In the genomic region with DNA sequence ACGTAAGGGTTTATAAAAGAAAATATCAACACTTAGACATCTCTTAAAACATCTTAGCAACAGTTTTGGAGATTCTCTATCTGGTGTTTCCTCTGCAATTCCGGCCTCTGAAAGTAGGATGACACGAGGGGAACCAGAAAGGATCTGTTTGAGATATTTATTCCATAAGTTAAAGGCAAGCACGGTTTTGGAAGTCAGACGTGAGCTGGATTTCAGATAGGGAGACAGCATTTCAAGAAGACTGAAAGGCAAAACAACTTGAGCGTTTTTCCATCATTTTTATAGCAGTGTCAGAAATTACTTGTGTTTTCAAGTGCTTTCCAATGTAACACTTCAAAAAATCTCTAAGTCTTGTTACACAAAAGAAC, we compare ENCODE assay signal across 8 cellular contexts. TPM values are rescaled to one million over a fixed set of nuclear protein-coding genes. Genes with fewer than 3 reads are reported as not detected.
DNase-seq lines count a peak whose midpoint lies in the region; ATAC-seq, FAIRE-seq and TF ChIP-seq lines count a peak whose summit lies in the region.

No MANE protein-coding gene starts in this region.

- H4K20me1 ChIP-seq in K562 (replicated peaks; ENCODE audit: control insufficient read depth, insufficient read depth, low read length), result no peaks in the 10 kb centered on the region

- H3K27me3 ChIP-seq in BE2C, result no peaks in the 10 kb centered on the region
- no peaks in the 10 kb centered on the region for H3K27me3 ChIP-seq in HUES64 (ENCODE audit: insufficient read depth, low read length)
- no peaks in the 10 kb centered on the region for H3K27me3 ChIP-seq in K562 (ENCODE audit: control insufficient read depth in 2 of 2, insufficient read depth in 2 of 2, low read length in 2 of 2)
- H3K27me3 ChIP-seq in mesenchymal stem cell (ENCODE audit: control insufficient read depth in 1 of 2, insufficient read depth in 1 of 2, low read length in 2 of 2), result no peaks in the 10 kb centered on the region

- H3K36me3 ChIP-seq in BE2C (no peaks in the 10 kb centered on the region), HUES64 (ENCODE audit: insufficient read depth, low read length) (no peaks in the 10 kb centered on the region), K562 (ENCODE audit: control insufficient read depth, insufficient read depth, low read length) (no peaks in the 10 kb centered on the region), mesenchymal stem cell (ENCODE audit: control insufficient read depth in 1 of 2, insufficient read depth in 2 of 2, low read depth in 1 of 2, low read length in 2 of 2) (no peaks in the 10 kb centered on the region)

- no peak overlapping the region for H2BK120ac ChIP-seq in mesenchymal stem cell (ENCODE audit: low read depth, low read length)

- CTCF ChIA-PET in K562 (lab: Yijun Ruan, JAX; ENCODE audit: low intra/inter-chr PET ratio), result no interaction called here

- TF ChIP-seq POLR2A in K562 (conservative IDR thresholded peaks at IDR 0.05), result no peak

- POLR2A ChIA-PET in K562 (lab: Yijun Ruan, JAX), result interaction anchor here (0.8 to 7.1 kb wide), 6 partner anchors 10 to 226 kb away, joined by 3 to 65 read pairs (median 6); a partner anchor contains a TSS

- no peak overlapping the region for H2BK12ac ChIP-seq in mesenchymal stem cell (ENCODE audit: low read length in 2 of 2)

- H3K27ac ChIP-seq in HUES64 (ENCODE audit: low read depth, low read length) (no peak overlapping the region), K562 (ENCODE audit: extremely low read depth, low read depth, low read length) (peak overlapping the region; percentile 66), mesenchymal stem cell (ENCODE audit: low read length, poor library complexity, severe bottlenecking) (peak overlapping the region; percentile 71)

- H3K14ac ChIP-seq in mesenchymal stem cell (ENCODE audit: low read length in 2 of 2), result no peak overlapping the region

- TF ChIP-seq CTCF in BE2C (IDR thresholded peaks at IDR 0.05; ENCODE audit: low read depth, low read length), result no peak; the same call in 1 of the 2 replicates
- no peak for TF ChIP-seq CTCF in K562 (IDR thresholded peaks at IDR 0.05 in 2 of 3, conservative IDR thresholded peaks at IDR 0.05 in 1 of 3; ENCODE audit: insufficient read depth in 2 of 3, low read depth in 1 of 3, low read length in 3 of 3)

- in situ Hi-C loops in K562 (cut with MboI), result loop anchor here (5.0 kb wide), 1 partner anchor 95 kb away; a partner anchor contains a TSS

- H2AK5ac ChIP-seq in mesenchymal stem cell (ENCODE audit: low read length, severe bottlenecking), result no peak overlapping the region

- no peak overlapping the region for H3K23ac ChIP-seq in mesenchymal stem cell (ENCODE audit: low read length in 2 of 2)

- H4K91ac ChIP-seq in mesenchymal stem cell (ENCODE audit: low read length), result no peak overlapping the region

- BruUV-seq in K562 (replicated peaks; lab: Mats Ljungman, UMichigan), result no TSS peak

- H3K18ac ChIP-seq in mesenchymal stem cell (ENCODE audit: low read depth in 1 of 2, low read length in 2 of 2), result no peak overlapping the region

- peak overlapping the region; percentile 83 for H2AFZ ChIP-seq in K562 (ENCODE audit: low read depth, low read length)
- H2AFZ ChIP-seq in mesenchymal stem cell (ENCODE audit: low read depth, low read length), result no peak overlapping the region

- FAIRE-seq in K562 (lab: Jason Lieb, UNC), result no peak

- no peak overlapping the region for H2BK15ac ChIP-seq in mesenchymal stem cell (ENCODE audit: low read depth, poor library complexity, severe bottlenecking)

- no peak overlapping the region for H3K4ac ChIP-seq in mesenchymal stem cell (ENCODE audit: low read depth in 1 of 2, low read length in 2 of 2)

- H3K4me3 ChIP-seq in BE2C (ENCODE audit: low read depth, low read length) (peak overlapping the region; percentile 68), HUES64 (ENCODE audit: low read length) (peak overlapping the region; percentile 88), K562 (peak overlapping the region; percentile 53), mesenchymal stem cell (ENCODE audit: insufficient read depth in 1 of 2, low read depth in 1 of 2, low read length in 2 of 2) (peak overlapping the region in 1 of 2 experiments; percentile 79)

- DNase-seq in BE2C, result no peak
- peak in 2 of 4 experiments; percentile 7 to 45 for DNase-seq in K562 (ENCODE audit: extremely low read depth in 1 of 4, low spot score in 3 of 4)
- DNase-seq in mesenchymal stem cell, result peak; percentile 68
- no peak for DNase-seq in GM19238 (ENCODE audit: insufficient read length, low spot score)

- intact Hi-C loops in K562 (cut with micrococcal nuclease), result loop anchor here (1.0 to 5.0 kb wide), 6 partner anchors 10 to 243 kb away; a partner anchor contains a TSS

- H4K8ac ChIP-seq in mesenchymal stem cell (ENCODE audit: low read length), result no peak overlapping the region

- no peaks in the 10 kb centered on the region for H3K79me2 ChIP-seq in K562 (ENCODE audit: control insufficient read depth, insufficient read depth, low read length)

- no peak for TF ChIP-seq EP300 in K562 (IDR thresholded peaks at IDR 0.05; ENCODE audit: low read length)

- H3K9me3 ChIP-seq in BE2C (no peaks in the 10 kb centered on the region), HUES64 (ENCODE audit: insufficient read depth, low read depth, low read length) (no peaks in the 10 kb centered on the region), K562 (replicated peaks; ENCODE audit: control insufficient read depth, insufficient read depth, low read depth, low read length) (no peaks in the 10 kb centered on the region), mesenchymal stem cell (ENCODE audit: control insufficient read depth, low read length) (no peaks in the 10 kb centered on the region)

- H3K79me1 ChIP-seq in mesenchymal stem cell (replicated peaks; ENCODE audit: low read length, poor library complexity, severe bottlenecking), result no peaks in the 10 kb centered on the region

- H3K4me2 ChIP-seq in K562 (ENCODE audit: insufficient read depth, low read length), result peak overlapping the region; percentile 98
- H3K4me2 ChIP-seq in mesenchymal stem cell (ENCODE audit: low read length, poor library complexity, severe bottlenecking), result peak overlapping the region; percentile 38

- no peaks in the 10 kb centered on the region for H3K9me1 ChIP-seq in K562 (ENCODE audit: control insufficient read depth, insufficient read depth, low read length)

- H2BK5ac ChIP-seq in mesenchymal stem cell (ENCODE audit: low read depth, low read length, poor library complexity, severe bottlenecking), result no peak overlapping the region

- H3K9ac ChIP-seq in HUES64 (ENCODE audit: low read depth, low read length) (no peak overlapping the region), K562 (ENCODE audit: insufficient read depth in 1 of 2, low read depth in 2 of 2, low read length in 2 of 2) (peak overlapping the region; percentile 54 to 74), mesenchymal stem cell (ENCODE audit: low read length) (peak overlapping the region; percentile 79)

- H3K4me1 ChIP-seq in BE2C (peaks cover 3% of the 10 kb centered on the region; the same call in 1 of the 2 replicates), HUES64 (ENCODE audit: insufficient read depth, low read length) (no peaks in the 10 kb centered on the region), K562 (replicated peaks in 1 of 2; ENCODE audit: control insufficient read depth in 2 of 2, insufficient read depth in 2 of 2, low read length in 2 of 2) (peaks cover 4 to 31% of the 10 kb centered on the region in 2 experiments), mesenchymal stem cell (ENCODE audit: control insufficient read depth, insufficient read depth, low read depth, low read length) (peaks cover 1% of the 10 kb centered on the region)

- WGBS in HUES64, result 6% methylated on average over 6 of the region's 6 CpGs
- WGBS in K562 (ENCODE audit: insufficient coverage, low coverage, missing lambda C conversion rate), result 1% methylated on average over 6 of the region's 6 CpGs
- WGBS in mesenchymal stem cell, result 4% methylated on average over 5 of the region's 6 CpGs

- ATAC-seq in K562 (no peak), GM18909 (IDR thresholded peaks at IDR 0.05; ENCODE audit: poor library complexity, unreplicated experiment) (no peak), GM19035 (IDR thresholded peaks at IDR 0.05; ENCODE audit: unreplicated experiment) (no peak), GM21576 (IDR thresholded peaks at IDR 0.05; ENCODE audit: unreplicated experiment) (no peak)

- no peak for TF ChIP-seq RAD21 in K562 (CRISPR knock-in tag; conservative IDR thresholded peaks at IDR 0.05 in 1 of 2, IDR thresholded peaks at IDR 0.05 in 1 of 2)

TF ChIP-seq in K562, 482 proteins besides CTCF, POLR2A, EP300 and RAD21 (continues in another document):
- no peak; the same call in none of the 2 replicates for TF ChIP-seq ELF1 (tag; IDR thresholded peaks at IDR 0.05)
- TF ChIP-seq BDP1 (IDR thresholded peaks at IDR 0.05; ENCODE audit: insufficient read depth, insufficient read length), result no peak
- TF ChIP-seq SMC3 (conservative IDR thresholded peaks at IDR 0.05; ENCODE audit: insufficient read depth, low read depth, low read length), result no peak
- no peak for TF ChIP-seq SUPT5H (IDR thresholded peaks at IDR 0.05)
- TF ChIP-seq MEF2D (tag; conservative IDR thresholded peaks at IDR 0.05; ENCODE audit: low read depth), result no peak
- peak; percentile 51; the same call in 1 of the 2 replicates for TF ChIP-seq DNMT1 (IDR thresholded peaks at IDR 0.05)
- no peak for TF ChIP-seq KDM5B (IDR thresholded peaks at IDR 0.05; ENCODE audit: insufficient replicate concordance, low read depth, low read length)

RNA-seq across cellular contexts. Expression of a gene that starts 52.9 kb away (rescaled TPM):
- polyA plus RNA-seq in BE2C (2012; ENCODE audit: insufficient read depth, insufficient read length, low read depth), result 4.9 TPM
- polyA plus RNA-seq in HUES64 (2013, experiment 1 of 2), result 1.00 TPM
- 1.8 TPM for polyA plus RNA-seq in HUES64 (2013, experiment 2 of 2)
- 20.7 and 24.8 TPM in 2 replicates for total RNA-seq in K562 (2011; cell fraction: chromatin; rRNA removed; ENCODE audit: low replicate concordance)
- total RNA-seq in K562 (2011; cell fraction: nucleolus; rRNA removed), result 11.8 and 12.0 TPM in 2 replicates
- 14.7 and 20.5 TPM in 2 replicates for total RNA-seq in K562 (2011; cell fraction: nucleoplasm; rRNA removed)
- total RNA-seq in K562 (2014; rRNA removed) (2.7 and 3.1 TPM in 2 replicates), K562 (2014; rRNA removed; fragmentation: Illumina TruSeq; extraction: Trizol) (5.8 and 6.8 TPM in 2 replicates), K562 (2015; rRNA removed; fragmentation: Illumina TruSeq; extraction: Trizol) (4.4 and 5.3 TPM in 2 replicates), K562 (2021) (5.1 and 6.4 TPM in 2 replicates)
- polyA plus RNA-seq in K562 (2011; rRNA removed) (10.1 and 11.2 TPM in 2 replicates), K562 (2014; fragmentation: Illumina TruSeq; extraction: Trizol) (6.1 and 7.6 TPM in 2 replicates), K562 (2014; fragmentation: Nextera tagmentation; extraction: Ambion mirVana) (1 to 10 TPM; 3.5 to 7.5 TPM), K562 (2014; rRNA removed) (6.2 and 7.7 TPM in 2 replicates)
- 3.7 and 5.9 TPM in 2 replicates for polyA plus RNA-seq in K562 (2011; cell fraction: cytosol; rRNA removed)
- 19.2 and 19.7 TPM in 2 replicates for polyA plus RNA-seq in K562 (2011; cell fraction: nucleus; rRNA removed)
- 5.5 and 7.0 TPM in 2 replicates for polyA plus RNA-seq in K562 (2012)
- 15.3 and 16.2 TPM in 2 replicates for polyA minus RNA-seq in K562 (2011; rRNA and poly(A)+ RNA removed)
- polyA minus RNA-seq in K562 (2011; cell fraction: cytosol; rRNA and poly(A)+ RNA removed), result 4.1 and 5.9 TPM in 2 replicates
- polyA minus RNA-seq in K562 (2011; cell fraction: nucleus; rRNA and poly(A)+ RNA removed), result 4.7 and 11.4 TPM in 2 replicates
- polyA plus RNA-seq in mesenchymal stem cell (2013, experiment 1 of 2), result 31.1 TPM
- 32.3 TPM for polyA plus RNA-seq in mesenchymal stem cell (2013, experiment 2 of 2)
